1 cellular context compared by ENCODE assay signal in the genomic region with DNA sequence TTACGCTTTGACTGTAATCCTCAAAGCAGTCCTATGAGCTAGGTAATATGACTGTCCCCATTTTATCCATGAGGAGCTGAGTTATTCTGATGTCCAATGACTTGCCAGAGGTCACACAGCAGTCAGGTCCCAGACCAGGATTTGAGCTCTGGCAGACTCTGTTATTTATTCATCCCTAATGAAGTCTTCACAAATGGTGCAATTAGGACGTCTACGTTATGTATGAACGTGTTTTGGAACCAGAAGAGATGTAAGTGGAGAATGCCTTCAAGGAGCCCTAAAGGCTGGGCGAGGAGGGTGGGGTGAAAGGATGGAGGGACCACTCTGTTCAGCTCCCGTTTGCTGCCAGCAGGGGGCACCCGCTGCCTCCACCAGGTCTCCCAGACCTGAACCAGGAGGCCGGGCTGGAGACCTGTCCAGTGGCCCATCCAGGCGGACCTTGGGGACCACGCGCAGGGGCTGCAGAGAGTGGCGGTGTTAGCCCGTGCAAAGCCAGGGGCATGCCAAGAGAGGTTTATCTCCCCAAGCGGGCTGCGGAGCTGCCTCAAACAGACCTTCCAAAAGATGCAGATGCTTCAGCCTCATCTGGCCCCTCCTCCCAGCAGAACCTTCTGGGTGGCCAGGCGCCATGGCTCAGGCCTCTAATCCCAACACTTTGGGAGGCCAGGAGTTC.
TF ChIP-seq lines count a peak whose summit lies in the region.

No MANE protein-coding gene starts in this region.

TF ChIP-seq in IMR-90, 13 proteins besides CTCF, POLR2A, EP300 and RAD21:
- TF ChIP-seq, protein P1, sequence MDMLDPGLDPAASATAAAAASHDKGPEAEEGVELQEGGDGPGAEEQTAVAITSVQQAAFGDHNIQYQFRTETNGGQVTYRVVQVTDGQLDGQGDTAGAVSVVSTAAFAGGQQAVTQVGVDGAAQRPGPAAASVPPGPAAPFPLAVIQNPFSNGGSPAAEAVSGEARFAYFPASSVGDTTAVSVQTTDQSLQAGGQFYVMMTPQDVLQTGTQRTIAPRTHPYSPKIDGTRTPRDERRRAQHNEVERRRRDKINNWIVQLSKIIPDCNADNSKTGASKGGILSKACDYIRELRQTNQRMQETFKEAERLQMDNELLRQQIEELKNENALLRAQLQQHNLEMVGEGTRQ (IDR thresholded peaks at IDR 0.05; ENCODE audit: low read depth, low read length), result no peak
- TF ChIP-seq MAZ (IDR thresholded peaks at IDR 0.05; ENCODE audit: borderline replicate concordance, low read depth, low read length) (peak; percentile 45; the same call in 1 of the 2 replicates), SMC3 (IDR thresholded peaks at IDR 0.05; ENCODE audit: low read depth, low read length) (peak; percentile 53)
